ENCODE assay signal across 20 cellular contexts in genomic region chr11:70507466-70508230, GRCh38.
DNase-seq lines count a peak whose midpoint lies in the region; ATAC-seq and TF ChIP-seq lines count a peak whose summit lies in the region.
"Had no signal": no experiment of that assay in that cellular context is flagged by ENCODE, and none has a peak within 500 bp of the region (broad histone marks: within the 10 kb centered on the region; RNA-seq: fewer than 3 reads in every experiment).

No MANE protein-coding gene starts in this region.

- H3K27ac ChIP-seq in RWPE2 (ENCODE audit: poor library complexity, severe bottlenecking) (no peak overlapping the region), right cardiac atrium (ENCODE audit: low read length) (no peak overlapping the region)
- H3K27ac ChIP-seq: PC-9, RWPE1, SJSA1 had no signal

- ATAC-seq in RWPE2 (ENCODE audit: low read depth), result no peak
- ATAC-seq in right cardiac atrium, result no peak
- ATAC-seq in GM18873 (IDR thresholded peaks at IDR 0.05; ENCODE audit: low FRiP score, unreplicated experiment), result no peak
- ATAC-seq: GM12878 had no signal

- DNase-seq in BE2C (peak; percentile 6), RWPE2 (ENCODE audit: low spot score) (peak; percentile 34), right cardiac atrium (peak in 2 of 3 donors; percentile 11 to 40), posterior vena cava (ENCODE audit: low spot score) (peak; percentile 42), NAMALWA (ENCODE audit: low spot score) (no peak), H4 (ENCODE audit: low spot score) (no peak)
- DNase-seq: C1 segment of cervical spinal cord, DMS53, EL, GOT3, KG1, MV-4-11, NCI-H1417, NCI-H1930, NCI-H526, PC-9 had no signal

- H3K4me1 ChIP-seq in BE2C (0 out of 2 replicates have a peak, but pooled peaks cover 2% of the 10 kb centered on the region), RWPE2 (ENCODE audit: insufficient read depth, poor library complexity, severe bottlenecking) (no peaks in the 10 kb centered on the region), right cardiac atrium (ENCODE audit: control insufficient read depth, insufficient read depth, low read length) (no peaks in the 10 kb centered on the region)

- H3K36me3 ChIP-seq in BE2C, result no peaks in the 10 kb centered on the region
- H3K36me3 ChIP-seq in RWPE2 (ENCODE audit: low read depth), result no peaks in the 10 kb centered on the region
- H3K36me3 ChIP-seq: SJSA1 had no signal

- intact Hi-C loops in right cardiac atrium (cut with DNase I) (no loop called here), posterior vena cava (cut with DNase I) (loop anchor here in 1 of 2 donors (5.0 kb wide), 1 partner anchor 1835 kb away; no protein-coding TSS in a partner anchor)

- TF ChIP-seq CTCF in BE2C (IDR thresholded peaks at IDR 0.05; ENCODE audit: low read depth, low read length) (no peak), RWPE2 (IDR thresholded peaks at IDR 0.05; ENCODE audit: poor library complexity, severe bottlenecking) (no peak)

- WGBS in right cardiac atrium, result 88% methylated on average over 20 of the region's 20 CpGs

- H3K4me3 ChIP-seq in BE2C (ENCODE audit: low read depth, low read length), result no peak overlapping the region
- no peak overlapping the region for H3K4me3 ChIP-seq in RWPE2 (ENCODE audit: severe bottlenecking)
- H3K4me3 ChIP-seq in right cardiac atrium (ENCODE audit: low read length), result no peak overlapping the region
- H3K4me3 ChIP-seq: GM12878, PC-9, SJSA1 had no signal

- H3K27me3 ChIP-seq in BE2C (no peaks in the 10 kb centered on the region), RWPE2 (ENCODE audit: insufficient read depth, poor library complexity, severe bottlenecking) (no peaks in the 10 kb centered on the region), right cardiac atrium (ENCODE audit: control insufficient read depth, insufficient read depth) (no peaks in the 10 kb centered on the region)
- H3K27me3 ChIP-seq: SJSA1 had no signal

- H3K9me3 ChIP-seq in BE2C (no peaks in the 10 kb centered on the region), RWPE2 (ENCODE audit: severe bottlenecking) (peaks cover 4% of the 10 kb centered on the region), right cardiac atrium (ENCODE audit: control insufficient read depth, low read length) (no peaks in the 10 kb centered on the region)

Comparison
In these comparisons a context has a peak if more than half of its experiments do, and no peak if none do; other contexts are left out.
1. DNase-seq: peak in BE2C (single experiment), RWPE2 (single experiment), right cardiac atrium (2 of 3) and posterior vena cava (single experiment); none in NAMALWA (single experiment) and H4 (single experiment).